In genomic region chr4:95675623-95676022, GRCh38 we compare ENCODE assay signal across 22 cellular contexts.
DNase-seq lines count a peak whose midpoint lies in the region; ATAC-seq and TF ChIP-seq lines count a peak whose summit lies in the region.
"Had no signal": no experiment of that assay in that cellular context is flagged by ENCODE, and none has a peak within 500 bp of the region (broad histone marks: within the 10 kb centered on the region; RNA-seq: fewer than 3 reads in every experiment).

No MANE protein-coding gene starts in this region.

- no peaks in the 10 kb centered on the region for H3K9me3 Mint-ChIP-seq in nephron
- peaks cover 3% of the 10 kb centered on the region for H3K9me3 Mint-ChIP-seq in activated CD4-positive, alpha-beta T cell treated with anti-CD3 and anti-CD28 coated beads for 36 hours (ENCODE audit: low read depth)

- TF ChIP-seq CTCF in PC-3 (conservative IDR thresholded peaks at IDR 0.05; ENCODE audit: low read depth, low read length) (no peak), nephron (IDR thresholded peaks at IDR 0.05; ENCODE audit: unreplicated experiment in 3 of 3) (no peak)

- POLR2A ChIA-PET in PC-3 (lab: Charles Lee; ENCODE audit: unreplicated experiment): interaction anchor here (0.5 to 0.7 kb wide), 2 partner anchors 1144 to 1225 kb away, joined by 3 read pairs; no protein-coding TSS in a partner anchor
- POLR2A ChIA-PET in activated CD4-positive, alpha-beta T cell treated with anti-CD3 and anti-CD28 coated beads for 36 hours (lab: Charles Lee): no interaction called here

- H3K9ac ChIP-seq in PC-3 (ENCODE audit: low read length): peak overlapping the region; percentile 41; the same call in 1 of the 2 replicates
- H3K9ac ChIP-seq: BLaER1 had no signal

- H3K27ac ChIP-seq in PC-3 (ENCODE audit: low read length) (peak overlapping the region; percentile 80), mesodermal cell (ENCODE audit: low read depth, low read length, severe bottlenecking) (peak overlapping the region; percentile 58)
- H3K27ac ChIP-seq: BLaER1 had no signal

- no peaks in the 10 kb centered on the region for H3K27me3 ChIP-seq in PC-3 (ENCODE audit: low read length)
- H3K27me3 ChIP-seq: BE2C, BLaER1 had no signal

- no peak overlapping the region for H3K4me3 ChIP-seq in PC-3 (ENCODE audit: low read length)
- no peak overlapping the region for H3K4me3 ChIP-seq in mesodermal cell (ENCODE audit: extremely low read depth, insufficient read depth, low read length, poor library complexity, severe bottlenecking)
- H3K4me3 ChIP-seq: BLaER1, GM12878 had no signal

- H3K4me3 Mint-ChIP-seq in nephron: no peak overlapping the region
- no peak overlapping the region for H3K4me3 Mint-ChIP-seq in activated CD4-positive, alpha-beta T cell treated with anti-CD3 and anti-CD28 coated beads for 36 hours
- H3K4me3 Mint-ChIP-seq: CD14-positive monocyte; CD4-positive, alpha-beta memory T cell; CD4-positive, CD25-positive, alpha-beta regulatory T cell; CD8-positive, alpha-beta memory T cell had no signal

- no peaks in the 10 kb centered on the region for H3K36me3 Mint-ChIP-seq in nephron (ENCODE audit: low read depth)
- H3K36me3 Mint-ChIP-seq in activated CD4-positive, alpha-beta T cell treated with anti-CD3 and anti-CD28 coated beads for 36 hours (ENCODE audit: low read depth): no peaks in the 10 kb centered on the region
- H3K36me3 Mint-ChIP-seq: CD14-positive monocyte; CD4-positive, alpha-beta memory T cell; CD4-positive, CD25-positive, alpha-beta regulatory T cell; CD8-positive, alpha-beta memory T cell had no signal

- CTCF ChIA-PET in PC-3 (lab: Charles Lee): no interaction called here
- CTCF ChIA-PET in activated CD4-positive, alpha-beta T cell treated with anti-CD3 and anti-CD28 coated beads for 36 hours (lab: Charles Lee): interaction anchor here (0.5 to 0.8 kb wide), 2 partner anchors 19 to 514 kb away, joined by 3 to 4 read pairs; no protein-coding TSS in a partner anchor

- no peaks in the 10 kb centered on the region for H4K20me1 ChIP-seq in PC-3 (ENCODE audit: low read length)
- H4K20me1 ChIP-seq: BLaER1 had no signal

- peak; percentile 86 for ATAC-seq in PC-3
- no peak for ATAC-seq in activated CD4-positive, alpha-beta T cell treated with anti-CD3 and anti-CD28 coated beads for 36 hours
- no peak for ATAC-seq in HG03439 (IDR thresholded peaks at IDR 0.05; ENCODE audit: unreplicated experiment)
- ATAC-seq: GM12878 had no signal

- H3K4me2 ChIP-seq in PC-3 (ENCODE audit: low read length): no peak overlapping the region
- H3K4me2 ChIP-seq: BLaER1 had no signal

- peak; percentile 68 for DNase-seq in COLO829 (ENCODE audit: low spot score)
- peak; percentile 47 for DNase-seq in PC-3
- no peak for DNase-seq in GM03348 (ENCODE audit: low spot score)
- DNase-seq in activated CD4-positive, alpha-beta T cell treated with anti-CD3 and anti-CD28 coated beads for 36 hours: no peak
- DNase-seq in NOMO-1 (lab: John Stamatoyannopoulos, UW; ENCODE audit: unreplicated experiment in 2 of 2): no peak
- DNase-seq: 8988T; ACHN; BE2C; C1 segment of cervical spinal cord; Caco-2; Calu3; CD4-positive, alpha-beta memory T cell; CD4-positive, CD25-positive, alpha-beta regulatory T cell; CD8-positive, alpha-beta memory T cell; DMS79 treated with DMSO at 0.1 percent for 48 hours; GF-D8 had no signal

- no TSS peak for BruUV-seq in PC-3 (replicated peaks; lab: Mats Ljungman, UMichigan)

- no peak overlapping the region for H2AFZ ChIP-seq in PC-3 (ENCODE audit: low read length)

- H3K27me3 Mint-ChIP-seq in nephron (ENCODE audit: low read depth): no peaks in the 10 kb centered on the region
- H3K27me3 Mint-ChIP-seq in activated CD4-positive, alpha-beta T cell treated with anti-CD3 and anti-CD28 coated beads for 36 hours: peaks cover 2% of the 10 kb centered on the region
- H3K27me3 Mint-ChIP-seq: CD4-positive, alpha-beta memory T cell; CD4-positive, CD25-positive, alpha-beta regulatory T cell; CD8-positive, alpha-beta memory T cell had no signal

- H3K36me3 ChIP-seq in PC-3 (ENCODE audit: low read depth, low read length) (no peaks in the 10 kb centered on the region), mesodermal cell (ENCODE audit: control insufficient read depth, insufficient read depth, low read length) (no peaks in the 10 kb centered on the region)
- H3K36me3 ChIP-seq: BE2C, BLaER1 had no signal

- H3K9me3 ChIP-seq in PC-3 (ENCODE audit: low read length): no peaks in the 10 kb centered on the region
- H3K9me3 ChIP-seq in mesodermal cell (ENCODE audit: control insufficient read depth, low read length): no peaks in the 10 kb centered on the region
- H3K9me3 ChIP-seq: BE2C, BLaER1, Caco-2 had no signal

- peaks cover 24% of the 10 kb centered on the region for H3K4me1 Mint-ChIP-seq in nephron
- no peaks in the 10 kb centered on the region for H3K4me1 Mint-ChIP-seq in activated CD4-positive, alpha-beta T cell treated with anti-CD3 and anti-CD28 coated beads for 36 hours
- H3K4me1 Mint-ChIP-seq: CD14-positive monocyte; CD4-positive, alpha-beta memory T cell; CD4-positive, CD25-positive, alpha-beta regulatory T cell; CD8-positive, alpha-beta memory T cell had no signal

- peak overlapping the region in 2 of 3 experiments; percentile 26 to 52 for H3K27ac Mint-ChIP-seq in nephron
- H3K27ac Mint-ChIP-seq in activated CD4-positive, alpha-beta T cell treated with anti-CD3 and anti-CD28 coated beads for 36 hours: no peak overlapping the region
- H3K27ac Mint-ChIP-seq: CD14-positive monocyte; CD4-positive, alpha-beta memory T cell; CD4-positive, CD25-positive, alpha-beta regulatory T cell; CD8-positive, alpha-beta memory T cell had no signal

- H3F3A ChIP-seq in PC-3 (ENCODE audit: low read length, unreplicated experiment): no peaks in the 10 kb centered on the region

- intact Hi-C loops in PC-3 (cut with micrococcal nuclease): loop anchor here (1.0 kb wide), 1 partner anchor 23 kb away; no protein-coding TSS in a partner anchor
- intact Hi-C loops in activated CD4-positive, alpha-beta T cell treated with anti-CD3 and anti-CD28 coated beads for 36 hours (cut with DNase I, micrococcal nuclease): no loop called here

- no peaks in the 10 kb centered on the region for H3K79me2 ChIP-seq in PC-3 (ENCODE audit: low read length)

- H3K9me2 ChIP-seq in PC-3 (replicated peaks; ENCODE audit: low read length): no peaks in the 10 kb centered on the region

- H3K4me1 ChIP-seq in PC-3 (ENCODE audit: insufficient read depth, low read length) (0 out of 2 replicates have a peak, but pooled peaks cover 5% of the 10 kb centered on the region), mesodermal cell (ENCODE audit: control insufficient read depth, insufficient read depth, low read length, poor library complexity, severe bottlenecking) (no peaks in the 10 kb centered on the region)
- H3K4me1 ChIP-seq: BE2C, BLaER1, Caco-2 had no signal

Comparison
In these comparisons a context has a peak if more than half of its experiments do, and no peak if none do; other contexts are left out.
1. DNase-seq: peak in COLO829 (single experiment) and PC-3 (single experiment); none in GM03348 (single experiment), activated CD4-positive, alpha-beta T cell treated with anti-CD3 and anti-CD28 coated beads for 36 hours (single experiment) and NOMO-1 (0 of 2).